In genomic region chr5:31021181-31021624, GRCh38 we compare ENCODE assay signal across 20 cellular contexts.
A peak's percentile ranks its signal among the peaks of the same experiment; 100 is the strongest.
DNase-seq lines count a peak whose midpoint lies in the region; ATAC-seq, FAIRE-seq and TF ChIP-seq lines count a peak whose summit lies in the region.
"Had no signal": no experiment of that assay in that cellular context is flagged by ENCODE, and none has a peak within 500 bp of the region (broad histone marks: within the 10 kb centered on the region; RNA-seq: fewer than 3 reads in every experiment).

No MANE protein-coding gene starts in this region.

- intact Hi-C loops in sciatic nerve (cut with DNase I), result no loop called here

- H3K4me3 ChIP-seq in astrocyte of the spinal cord (ENCODE audit: low read depth, low read length) (no peak overlapping the region), hepatocyte (no peak overlapping the region)
- H3K4me3 ChIP-seq: BLaER1, colonic mucosa, lung, skin epidermis had no signal

- H4K20me1 ChIP-seq in hepatocyte (ENCODE audit: insufficient read depth, poor library complexity, severe bottlenecking), result no peaks in the 10 kb centered on the region
- H4K20me1 ChIP-seq: BLaER1 had no signal

- peaks cover 12% of the 10 kb centered on the region for H3K4me1 ChIP-seq in hepatocyte (ENCODE audit: insufficient read depth)
- H3K4me1 ChIP-seq: BLaER1, colonic mucosa, parathyroid adenoma had no signal

- H3K36me3 ChIP-seq in hepatocyte (replicated peaks; ENCODE audit: insufficient read depth, low read depth), result no peaks in the 10 kb centered on the region
- H3K36me3 ChIP-seq: BLaER1, colonic mucosa had no signal

- ATAC-seq in GM19324 (IDR thresholded peaks at IDR 0.05; ENCODE audit: low FRiP score, unreplicated experiment) (no peak), sciatic nerve (no peak)
- ATAC-seq: activated CD4-positive, alpha-beta T cell treated with anti-CD3 and anti-CD28 coated beads for 36 hours; activated T-helper 17 cell treated with anti-CD3 and anti-CD28 coated beads, Interleukin-2, amount 50 U/mL, for 72 hours had no signal

- in situ Hi-C loops in astrocyte of the spinal cord (cut with HindIII; ENCODE audit: low sequenced_read_pairs), result no loop called here

- H3K9me3 ChIP-seq in hepatocyte (ENCODE audit: low read depth), result no peaks in the 10 kb centered on the region
- H3K9me3 ChIP-seq: BLaER1, colonic mucosa had no signal

- WGBS in hepatocyte (ENCODE audit: low lambda C conversion rate, missing lambda C conversion rate), result 16% methylated on average over 2 of the region's 2 CpGs

- H3K27ac ChIP-seq in hepatocyte, result peak overlapping the region; percentile 46
- H3K27ac ChIP-seq: BLaER1, colonic mucosa, parathyroid adenoma, skin epidermis had no signal

- H2AFZ ChIP-seq in hepatocyte, result no peak overlapping the region
- H2AFZ ChIP-seq: parathyroid adenoma had no signal

- no peak for TF ChIP-seq CTCF in astrocyte of the spinal cord (IDR thresholded peaks at IDR 0.05; ENCODE audit: low read depth, low read length)
- TF ChIP-seq CTCF in hepatocyte (IDR thresholded peaks at IDR 0.05; ENCODE audit: poor library complexity), result no peak

- no peaks in the 10 kb centered on the region for H3K79me2 ChIP-seq in hepatocyte
- H3K79me2 ChIP-seq: parathyroid adenoma had no signal

- peak; percentile 74 for FAIRE-seq in HTR-8/SVneo (lab: Jason Lieb, UNC)

- no peaks in the 10 kb centered on the region for H3K27me3 ChIP-seq in hepatocyte
- H3K27me3 ChIP-seq: BLaER1, colonic mucosa had no signal

- no peaks in the 10 kb centered on the region for H3K9me2 ChIP-seq in hepatocyte (replicated peaks; ENCODE audit: insufficient read depth)

- no peak overlapping the region for H3K4me2 ChIP-seq in hepatocyte
- H3K4me2 ChIP-seq: BLaER1 had no signal

- DNase-seq in HTR-8/SVneo (ENCODE audit: insufficient read length, low spot score) (peak; percentile 41), astrocyte of the spinal cord (ENCODE audit: low read depth, low spot score) (peak; percentile 51), hepatocyte (ENCODE audit: low spot score) (peak; percentile 50), stromal cell of bone marrow (ENCODE audit: low read depth) (peak; percentile 18), MV-4-11 (lab: John Stamatoyannopoulos, UW) (no peak), sciatic nerve (ENCODE audit: low spot score) (no peak)
- DNase-seq: activated CD4-positive, alpha-beta T cell treated with anti-CD3 and anti-CD28 coated beads for 36 hours; amniotic stem cell; colonic mucosa; MM.1S; NCI-H1694 treated with DMSO at 0.1 percent for 48 hours; NCI-H345; NK-92 treated with Interleukin-12 subunit alpha and Interleukin-12 subunit beta, amount 100 ng/mL, for 24 hours; stimulated activated CD8-positive, alpha-beta memory T cell treated with anti-CD3 and anti-CD28 coated beads, Interleukin-4, amount 100 ng/mL, for 48 hours had no signal

Comparison
In these comparisons a context has a peak if more than half of its experiments do, and no peak if none do; other contexts are left out.
1. DNase-seq: peak in HTR-8/SVneo (single experiment), astrocyte of the spinal cord (single experiment), hepatocyte (single experiment) and stromal cell of bone marrow (single experiment); none in MV-4-11 (single experiment) and sciatic nerve (single experiment).